3 cellular contexts compared by ENCODE assay signal in genomic region chr5:9496801-9497200, GRCh38.
"Had no signal": no experiment of that assay in that cellular context is flagged by ENCODE, and none has a peak within 500 bp of the region (broad histone marks: within the 10 kb centered on the region; RNA-seq: fewer than 3 reads in every experiment).

No MANE protein-coding gene starts in this region.

- DNase-seq: GDM1, GF-D8 had no signal

- ATAC-seq: GM12878 had no signal

- H3K4me3 ChIP-seq: GM12878 had no signal
